In the genomic region with DNA sequence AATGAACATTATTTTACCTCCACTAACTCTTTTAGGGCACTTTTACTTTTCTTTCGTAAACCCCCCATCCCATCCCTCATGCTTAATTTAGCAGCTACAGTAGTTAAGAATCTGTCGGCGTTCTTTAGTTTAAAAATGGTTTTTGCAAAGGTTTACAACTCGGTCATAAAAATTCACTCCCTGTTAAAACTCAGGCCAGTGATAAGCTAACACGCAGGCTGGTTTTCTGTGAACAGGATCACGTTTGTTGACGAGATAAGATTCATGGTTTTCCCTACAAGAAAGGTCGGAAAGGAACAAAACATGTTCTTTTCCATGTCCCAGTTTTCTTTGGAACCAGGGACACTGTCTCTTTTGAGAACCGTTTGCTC, we compare ENCODE assay signal across 16 cellular contexts.
"Had no signal": no experiment of that assay in that cellular context is flagged by ENCODE, and none has a peak within 500 bp of the region (broad histone marks: within the 10 kb centered on the region; RNA-seq: fewer than 3 reads in every experiment).

No MANE protein-coding gene starts in this region.

- H3K4me1 ChIP-seq: pancreas had no signal

- H3K9ac ChIP-seq: neural progenitor cell had no signal

- H3K4me2 ChIP-seq: neural progenitor cell had no signal

- H3K4me3 ChIP-seq: left ventricle myocardium inferior, neural progenitor cell, pancreas, vagina had no signal

- ATAC-seq: activated CD4-positive, alpha-beta T cell treated with anti-CD3 and anti-CD28 coated beads for 36 hours; activated T-cell treated with anti-CD3 and anti-CD28 coated beads, Interleukin-2, amount 50 U/mL, for 4 hours; stimulated activated effector memory CD8-positive, alpha-beta T cell treated with anti-CD3 and anti-CD28 coated beads, Interleukin-12 subunit alpha, Interleukin-12 subunit beta, amount 100 ng/mL, for 72 hours; T-helper 17 cell had no signal

- DNase-seq: activated CD4-positive, alpha-beta memory T cell treated with anti-CD3 and anti-CD28 coated beads, Interleukin-2, amount 10 ng/mL, durations not matched to agents 7 days and 5 days; activated CD4-positive, alpha-beta T cell treated with anti-CD3 and anti-CD28 coated beads for 36 hours; activated effector memory CD4-positive, alpha-beta T cell treated with anti-CD3 and anti-CD28 coated beads, Interleukin-2, amount 50 U/mL, for 16 hours; activated T-cell treated with anti-CD3 and anti-CD28 coated beads, Interleukin-2, amount 50 U/mL, for 4 hours; effector memory CD4-positive, alpha-beta T cell; hippocampal formation; left ventricle myocardium inferior; pancreas; stimulated activated CD4-positive, alpha-beta T cell treated with anti-CD3 and anti-CD28 coated beads, Interleukin-1b, Interleukin-23, amount 100 ng/mL, for 48 hours; T-helper 17 cell; tibial artery had no signal

- H3K27ac ChIP-seq: epithelial cell of prostate, left ventricle myocardium inferior, neural progenitor cell, pancreas, tibial artery, vagina had no signal

- H3K27me3 ChIP-seq: neural progenitor cell, pancreas, vagina had no signal

- H3K36me3 ChIP-seq: left ventricle myocardium inferior, neural progenitor cell, pancreas, tibial artery, vagina had no signal

- H2AFZ ChIP-seq: neural progenitor cell had no signal

- H3K9me3 ChIP-seq: left ventricle myocardium inferior, pancreas, tibial artery, vagina had no signal

- FAIRE-seq: keratinocyte, pancreas had no signal
